23 cellular contexts compared by ENCODE assay signal in the genomic region with DNA sequence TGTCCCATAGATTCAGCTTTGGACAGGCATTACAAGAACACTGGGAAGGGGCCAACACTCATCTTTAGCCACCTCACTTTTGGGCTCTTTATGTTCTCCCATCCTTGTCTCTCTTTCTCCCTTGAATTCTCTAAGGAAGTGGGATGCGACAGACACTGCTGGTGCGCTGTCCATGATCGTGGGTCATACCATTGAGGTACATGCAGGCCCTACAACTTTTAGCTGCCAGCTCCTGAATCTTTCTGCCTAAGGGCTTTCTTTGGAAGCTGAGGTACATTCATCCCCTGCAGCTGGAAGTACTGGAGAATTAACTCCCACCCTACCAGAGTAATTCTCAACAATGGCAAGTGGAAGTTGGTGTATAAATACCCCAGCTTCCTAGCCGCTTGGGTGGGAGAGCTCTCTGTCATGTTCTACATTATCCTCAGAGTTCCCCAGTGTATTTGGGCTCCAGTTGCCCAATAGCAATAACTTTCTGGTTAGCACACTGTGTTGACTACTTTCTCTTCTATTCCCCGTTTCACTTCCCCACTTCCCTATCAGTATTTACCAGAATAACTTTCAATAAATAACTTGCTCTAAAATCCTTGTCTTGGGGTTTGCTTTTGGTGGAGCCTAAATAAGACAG.
DNase-seq lines count a peak whose midpoint lies in the region; ATAC-seq and TF ChIP-seq lines count a peak whose summit lies in the region.
"Had no signal": no experiment of that assay in that cellular context is flagged by ENCODE, and none has a peak within 500 bp of the region (broad histone marks: within the 10 kb centered on the region; RNA-seq: fewer than 3 reads in every experiment).

No MANE protein-coding gene starts in this region.

- H3K14ac ChIP-seq in neuronal stem cell (ENCODE audit: low read length): no peak overlapping the region

- H3K79me1 ChIP-seq in neuronal stem cell (ENCODE audit: low read depth, low read length): no peaks in the 10 kb centered on the region

- H2BK12ac ChIP-seq in neuronal stem cell (ENCODE audit: low read length): no peak overlapping the region

- no peak overlapping the region for H3K23ac ChIP-seq in neuronal stem cell (ENCODE audit: low read depth, low read length, poor library complexity)

- no peak for ATAC-seq in thoracic aorta (ENCODE audit: insufficient number of reproducible peaks, low FRiP score, low read depth)
- ATAC-seq in GM18868 (IDR thresholded peaks at IDR 0.05; ENCODE audit: unreplicated experiment): no peak

- no peak overlapping the region for H3K4ac ChIP-seq in neuronal stem cell (ENCODE audit: low read length)

- no peak overlapping the region for H4K8ac ChIP-seq in neuronal stem cell (ENCODE audit: low read depth, low read length)

- H2BK5ac ChIP-seq in neuronal stem cell (ENCODE audit: low read length): no peak overlapping the region

- H3K27me3 ChIP-seq in thoracic aorta (replicated peaks; ENCODE audit: insufficient read depth): no peaks in the 10 kb centered on the region
- H3K27me3 ChIP-seq in neuronal stem cell (ENCODE audit: control insufficient read depth in 3 of 3, insufficient read depth in 3 of 3, low read depth in 1 of 3, low read length in 3 of 3): peaks cover 0 to 10% (median 0%) of the 10 kb centered on the region in 3 experiments
- H3K27me3 ChIP-seq: Peyer's patch had no signal

- no peak overlapping the region for H2BK120ac ChIP-seq in neuronal stem cell (ENCODE audit: low read depth, low read length)

- WGBS in neuronal stem cell (ENCODE audit: extremely low coverage in 2 of 2, insufficient read length in 2 of 2, insufficient replicate concordance in 1 of 2), 2 donors: 100% methylated on average over 1 of the region's 5 CpGs; no CpG with 5 or more reads in 1 of the 2 donors

- H3K9me3 ChIP-seq in thoracic aorta: no peaks in the 10 kb centered on the region
- no peaks in the 10 kb centered on the region for H3K9me3 ChIP-seq in neuronal stem cell (replicated peaks in 1 of 2; ENCODE audit: control insufficient read depth in 2 of 2, insufficient read depth in 1 of 2, low read depth in 1 of 2, low read length in 2 of 2)
- H3K9me3 ChIP-seq: Peyer's patch had no signal

- no peaks in the 10 kb centered on the region for H3K36me3 ChIP-seq in thoracic aorta
- H3K36me3 ChIP-seq in neuronal stem cell (replicated peaks in 1 of 2; ENCODE audit: control insufficient read depth in 2 of 2, insufficient read depth in 2 of 2, low read length in 2 of 2): peaks cover 0 to 1% of the 10 kb centered on the region in 2 donors
- H3K36me3 ChIP-seq: Peyer's patch had no signal

- H3K4me2 ChIP-seq in neuronal stem cell (ENCODE audit: insufficient read depth, low read length, poor library complexity, severe bottlenecking): no peak overlapping the region
- H3K4me2 ChIP-seq: KMS-11 had no signal

- H2AFZ ChIP-seq in neuronal stem cell (ENCODE audit: low read length): no peak overlapping the region

- H3K9ac ChIP-seq in neuronal stem cell (ENCODE audit: low read depth, low read length, poor library complexity): no peak overlapping the region
- H3K9ac ChIP-seq: KMS-11 had no signal

- H3K27ac ChIP-seq in thoracic aorta (peak overlapping the region; percentile 54 to 79), neuronal stem cell (replicated peaks; ENCODE audit: low read length) (no peak overlapping the region)
- H3K27ac ChIP-seq: HL-60, KMS-11, Peyer's patch had no signal

- H3K4me3 ChIP-seq in thoracic aorta (no peak overlapping the region), neuronal stem cell (ENCODE audit: low read length in 2 of 2) (no peak overlapping the region)
- H3K4me3 ChIP-seq: Peyer's patch had no signal

- DNase-seq in activated CD8-positive, alpha-beta memory T cell treated with anti-CD3 and anti-CD28 coated beads for 24 hours: peak; percentile 9
- no peak for DNase-seq in activated CD8-positive, alpha-beta memory T cell treated with anti-CD3 and anti-CD28 coated beads, Interleukin-2, amount 50 U/mL, for 4 hours
- DNase-seq in NOMO-1 treated with DMSO at 0.1 percent for 48 hours (lab: John Stamatoyannopoulos, UW; ENCODE audit: unreplicated experiment): peak; percentile 76
- DNase-seq in ecto neural progenitor cell (ENCODE audit: low spot score): peak; percentile 2
- no peak for DNase-seq in thoracic aorta (ENCODE audit: low spot score)
- no peak for DNase-seq in neuronal stem cell (ENCODE audit: low spot score)
- DNase-seq in NCI-H1436 (lab: John Stamatoyannopoulos, UW): no peak
- DNase-seq: 8988T; CD4-positive, alpha-beta memory T cell; DMS153; GF-D8; HFFc6; NCI-H1105; NCI-H187; NCI-H2107; NCI-H2227 treated with DMSO at 0.1 percent for 48 hours; NCI-H510A treated with DMSO at 0.1 percent for 48 hours; NCI-H82; Peyer's patch; SW 1271 had no signal

- no peak overlapping the region for H2AK5ac ChIP-seq in neuronal stem cell (ENCODE audit: low read depth, low read length)

- no peak for TF ChIP-seq CTCF in thoracic aorta (IDR thresholded peaks at IDR 0.05)

- no peak overlapping the region for H4K91ac ChIP-seq in neuronal stem cell (ENCODE audit: low read depth, low read length, poor library complexity)

- H2BK15ac ChIP-seq in neuronal stem cell (ENCODE audit: low read length): no peak overlapping the region

- H3K4me1 ChIP-seq in thoracic aorta (ENCODE audit: control insufficient read depth in 1 of 2, low read depth in 2 of 2) (peaks cover 5 to 31% of the 10 kb centered on the region in 2 donors), neuronal stem cell (ENCODE audit: control insufficient read depth in 2 of 2, insufficient read depth in 1 of 2, low read depth in 1 of 2, low read length in 2 of 2) (no peaks in the 10 kb centered on the region)
- H3K4me1 ChIP-seq: Peyer's patch had no signal

- H3K18ac ChIP-seq in neuronal stem cell (ENCODE audit: low read length): no peak overlapping the region

Comparison
In these comparisons a context has a peak if more than half of its experiments do, and no peak if none do; other contexts are left out.
1. DNase-seq: peak in activated CD8-positive, alpha-beta memory T cell treated with anti-CD3 and anti-CD28 coated beads for 24 hours (single experiment), NOMO-1 treated with DMSO at 0.1 percent for 48 hours (single experiment) and ecto neural progenitor cell (single experiment); none in activated CD8-positive, alpha-beta memory T cell treated with anti-CD3 and anti-CD28 coated beads, Interleukin-2, amount 50 U/mL, for 4 hours (single experiment), thoracic aorta (single experiment), neuronal stem cell (single experiment) and NCI-H1436 (single experiment).